23 cellular contexts compared by ENCODE assay signal in genomic region chr11:133782116-133782725, GRCh38.
"Had no signal": no experiment of that assay in that cellular context is flagged by ENCODE, and none has a peak within 500 bp of the region (broad histone marks: within the 10 kb centered on the region; RNA-seq: fewer than 3 reads in every experiment).

No MANE protein-coding gene starts in this region.

- H3K36me3 Mint-ChIP-seq: mesothelial cell of epicardium had no signal

- H3K4me3 ChIP-seq: coronary artery, dorsolateral prefrontal cortex, esophagus squamous epithelium, gastrocnemius medialis, heart right ventricle, lower lobe of right lung, mucosa of descending colon had no signal

- H3K36me3 ChIP-seq: esophagus squamous epithelium, gastrocnemius medialis, heart right ventricle, lower lobe of right lung had no signal

- H3K4me1 Mint-ChIP-seq: naive B cell had no signal

- DNase-seq: dermis blood vessel endothelial cell; dorsolateral prefrontal cortex; effector CD4-positive, alpha-beta T cell; effector memory CD4-positive, alpha-beta T cell; esophagus squamous epithelium; foreskin fibroblast; foreskin melanocyte; gastrocnemius medialis; glutamatergic neuron; head of caudate nucleus; heart right ventricle; hippocampal formation; kidney glomerular epithelial cell; left colon; left ventricle myocardium superior; lower lobe of right lung; mesenchymal stem cell; mucosa of descending colon; naive B cell; naive thymus-derived CD8-positive, alpha-beta T cell had no signal

- H3K4me1 ChIP-seq: gastrocnemius medialis, heart right ventricle, lower lobe of right lung had no signal

- H3K27ac Mint-ChIP-seq: mesothelial cell of epicardium; naive B cell; naive thymus-derived CD8-positive, alpha-beta T cell had no signal

- ATAC-seq: gastrocnemius medialis; heart right ventricle; left colon; left lobe of liver; left ventricle myocardium superior; lower lobe of right lung; mucosa of descending colon; naive thymus-derived CD8-positive, alpha-beta T cell had no signal

- H3K4me3 Mint-ChIP-seq: mesothelial cell of epicardium; naive thymus-derived CD8-positive, alpha-beta T cell had no signal

- H3K9me3 Mint-ChIP-seq: mesothelial cell of epicardium had no signal

- H3K27ac ChIP-seq: coronary artery, dorsolateral prefrontal cortex, esophagus squamous epithelium, gastrocnemius medialis, heart right ventricle, lower lobe of right lung had no signal

- H3K27me3 ChIP-seq: gastrocnemius medialis had no signal

- H3K9me3 ChIP-seq: esophagus squamous epithelium, gastrocnemius medialis, lower lobe of right lung, mucosa of descending colon had no signal
